Comparison of ENCODE assay signal across 30 cellular contexts in the genomic region with DNA sequence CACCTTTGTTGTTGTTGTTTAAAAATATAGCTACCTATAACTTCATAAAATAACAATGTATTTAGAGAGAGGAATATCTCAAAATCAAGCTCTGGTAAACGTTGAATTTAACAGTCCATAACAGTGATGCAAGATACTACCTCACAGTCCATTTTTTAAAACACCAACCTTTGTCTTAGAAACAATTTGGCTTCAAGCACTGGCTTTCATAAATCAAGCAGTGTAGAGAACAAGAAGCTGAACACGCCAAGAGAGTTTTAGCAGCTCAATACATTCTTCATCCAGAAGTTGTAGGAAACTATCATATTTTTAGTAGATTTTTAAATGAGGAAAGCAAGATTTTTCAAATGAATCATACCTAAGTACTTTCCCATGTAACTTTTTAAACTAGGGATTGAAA.
"Had no signal": no experiment of that assay in that cellular context is flagged by ENCODE, and none has a peak within 500 bp of the region (broad histone marks: within the 10 kb centered on the region; RNA-seq: fewer than 3 reads in every experiment).

No MANE protein-coding gene starts in this region.

- ATAC-seq: activated CD4-positive, alpha-beta T cell treated with anti-CD3 and anti-CD28 coated beads for 36 hours; effector memory CD8-positive, alpha-beta T cell; left lobe of liver; lower lobe of right lung; naive thymus-derived CD4-positive, alpha-beta T cell; WTC11 had no signal

- H3K4me1 Mint-ChIP-seq: activated CD4-positive, alpha-beta T cell treated with anti-CD3 and anti-CD28 coated beads for 36 hours; activated naive CD8-positive, alpha-beta T cell treated with anti-CD3 and anti-CD28 coated beads, Interleukin-2, amount 10 ng/mL, durations not matched to agents 7 days and 5 days; immature natural killer cell; naive thymus-derived CD4-positive, alpha-beta T cell; WTC11 had no signal

- H3K4me3 Mint-ChIP-seq: activated CD4-positive, alpha-beta T cell treated with anti-CD3 and anti-CD28 coated beads for 36 hours; activated naive CD4-positive, alpha-beta T cell treated with anti-CD3 and anti-CD28 coated beads for 36 hours; activated naive CD8-positive, alpha-beta T cell treated with anti-CD3 and anti-CD28 coated beads, Interleukin-2, amount 10 ng/mL, durations not matched to agents 7 days and 5 days; effector memory CD8-positive, alpha-beta T cell; immature natural killer cell; naive thymus-derived CD4-positive, alpha-beta T cell; neural progenitor cell; T-helper 1 cell treated with Interleukin-12 subunit alpha and Interleukin-12 subunit beta and Interleukin-4 antibody, amounts not matched to agents 30 μg/mL and 1 μg/mL, for 36 hours; WTC11 had no signal

- H3K4me3 ChIP-seq: esophagus muscularis mucosa, hepatocyte, lower lobe of right lung, neural progenitor cell, sigmoid colon, testis, vagina had no signal

- H3K27ac Mint-ChIP-seq: activated CD4-positive, alpha-beta T cell treated with anti-CD3 and anti-CD28 coated beads for 36 hours; activated naive CD4-positive, alpha-beta T cell treated with anti-CD3 and anti-CD28 coated beads for 36 hours; activated naive CD8-positive, alpha-beta T cell treated with anti-CD3 and anti-CD28 coated beads, Interleukin-2, amount 10 ng/mL, durations not matched to agents 7 days and 5 days; effector memory CD8-positive, alpha-beta T cell; immature natural killer cell; naive thymus-derived CD4-positive, alpha-beta T cell; neural progenitor cell; progenitor cell of endocrine pancreas; T-helper 1 cell treated with Interleukin-12 subunit alpha and Interleukin-12 subunit beta and Interleukin-4 antibody, amounts not matched to agents 30 μg/mL and 1 μg/mL, for 36 hours; WTC11 had no signal

- DNase-seq: activated CD4-positive, alpha-beta T cell treated with anti-CD3 and anti-CD28 coated beads for 36 hours; activated CD4-positive, alpha-beta T cell treated with anti-CD3 and anti-CD28 coated beads, Interleukin-2, amount 50 U/mL, for 4 hours; activated CD8-positive, alpha-beta memory T cell treated with anti-CD3 and anti-CD28 coated beads, Interleukin-2, amount 50 U/mL, for 48 hours; activated naive CD4-positive, alpha-beta T cell treated with anti-CD3 and anti-CD28 coated beads for 36 hours; activated naive CD8-positive, alpha-beta T cell treated with anti-CD3 and anti-CD28 coated beads, Interleukin-2, amount 10 ng/mL, durations not matched to agents 7 days and 5 days; activated T-cell treated with anti-CD3 and anti-CD28 coated beads, Interleukin-2, amount 50 U/mL, for 48 hours; anterior cingulate cortex; brain microvascular endothelial cell; caudate nucleus; effector memory CD8-positive, alpha-beta T cell; foreskin melanocyte; glutamatergic neuron; immature natural killer cell; lower lobe of right lung; naive thymus-derived CD4-positive, alpha-beta T cell; retina; sigmoid colon; stimulated activated CD4-positive, alpha-beta T cell treated with anti-CD3 and anti-CD28 coated beads, Interleukin-4, amount 100 ng/mL, for 1 hour; stimulated activated naive CD4-positive, alpha-beta T cell; T1000; testis; trophoblast cell had no signal

- H3K9me3 Mint-ChIP-seq: effector memory CD8-positive, alpha-beta T cell; neural progenitor cell had no signal

- H3K36me3 Mint-ChIP-seq: activated naive CD8-positive, alpha-beta T cell treated with anti-CD3 and anti-CD28 coated beads, Interleukin-2, amount 10 ng/mL, durations not matched to agents 7 days and 5 days; immature natural killer cell; naive thymus-derived CD4-positive, alpha-beta T cell; neural progenitor cell had no signal

- H3K27me3 Mint-ChIP-seq: activated CD4-positive, alpha-beta T cell treated with anti-CD3 and anti-CD28 coated beads for 36 hours; activated naive CD8-positive, alpha-beta T cell treated with anti-CD3 and anti-CD28 coated beads, Interleukin-2, amount 10 ng/mL, durations not matched to agents 7 days and 5 days; effector memory CD8-positive, alpha-beta T cell; naive thymus-derived CD4-positive, alpha-beta T cell; progenitor cell of endocrine pancreas had no signal
